ENCODE assay signal across 8 cellular contexts in genomic region chr16:12067714-12068401, GRCh38.
DNase-seq lines count a peak whose midpoint lies in the region; ATAC-seq and TF ChIP-seq lines count a peak whose summit lies in the region.

No MANE protein-coding gene starts in this region.

- peaks cover 5% of the 10 kb centered on the region; the same call in 1 of the 2 replicates for H3F3A ChIP-seq in MM.1S (ENCODE audit: insufficient read depth, low read length)

- H3K79me2 ChIP-seq in MM.1S (ENCODE audit: low read length) = peaks cover 42% of the 10 kb centered on the region

- H3K27ac ChIP-seq in MM.1S (ENCODE audit: low read length) = no peak overlapping the region
- no peak overlapping the region for H3K27ac ChIP-seq in RWPE2 (ENCODE audit: poor library complexity, severe bottlenecking)
- no peak overlapping the region for H3K27ac ChIP-seq in adrenal gland
- H3K27ac ChIP-seq in psoas muscle = no peak overlapping the region

- H3K9me3 ChIP-seq in MM.1S (replicated peaks; ENCODE audit: insufficient read depth, low read length) (no peaks in the 10 kb centered on the region), RWPE2 (ENCODE audit: severe bottlenecking) (no peaks in the 10 kb centered on the region), adrenal gland (replicated peaks in 1 of 3) (no peaks in the 10 kb centered on the region), psoas muscle (no peaks in the 10 kb centered on the region)

- no peaks in the 10 kb centered on the region for H4K20me1 ChIP-seq in MM.1S (ENCODE audit: insufficient read depth, low read length)

- WGBS in adrenal gland, 4 donors = 43 to 44% (median 44%) methylated on average over 9 of the region's 9 CpGs
- WGBS in psoas muscle, 3 donors = 44 to 46% (median 45%) methylated on average over 9 of the region's 9 CpGs

- DNase-seq in GM03348 (ENCODE audit: low spot score) (peak; percentile 86), MM.1S (peak; percentile 63), RWPE2 (ENCODE audit: low spot score) (no peak), adrenal gland (peak; percentile 54 to 89 (median 71)), left cardiac atrium (no peak), psoas muscle (peak in 1 of 2 donors; percentile 23)

- TF ChIP-seq CTCF in MM.1S (IDR thresholded peaks at IDR 0.05; ENCODE audit: low read length) = peak; percentile 90
- TF ChIP-seq CTCF in RWPE2 (IDR thresholded peaks at IDR 0.05; ENCODE audit: poor library complexity, severe bottlenecking) = peak; percentile 93
- peak; percentile 92 to 97 (median 94) for TF ChIP-seq CTCF in adrenal gland (IDR thresholded peaks at IDR 0.05)
- peak; percentile 93 for TF ChIP-seq CTCF in psoas muscle (IDR thresholded peaks at IDR 0.05)

- no peak overlapping the region for H3K9ac ChIP-seq in MM.1S (ENCODE audit: low read length)

- intact Hi-C loops in adrenal gland (cut with DNase I) = loop anchor here (5.0 to 10.0 kb wide), 3 partner anchors 93 to 663 kb away; partner anchors contain the start of gene SNX29 (in 1 of the 2)
- intact Hi-C loops in left cardiac atrium (cut with DNase I) = loop anchor here in 1 of 2 donors (1.0 kb wide), 1 partner anchor 119 kb away; no protein-coding TSS in a partner anchor
- intact Hi-C loops in psoas muscle (cut with DNase I) = loop anchor here (1.0 to 10.0 kb wide), 3 partner anchors 116 to 673 kb away; no protein-coding TSS in a partner anchor

- H3K4me3 ChIP-seq in MM.1S (ENCODE audit: low read length) (no peak overlapping the region), RWPE2 (ENCODE audit: severe bottlenecking) (no peak overlapping the region), adrenal gland (no peak overlapping the region), psoas muscle (no peak overlapping the region)

- H3K9me2 ChIP-seq in MM.1S (replicated peaks; ENCODE audit: insufficient read depth, low read length) = no peaks in the 10 kb centered on the region

- H3K36me3 ChIP-seq in MM.1S (replicated peaks; ENCODE audit: insufficient read depth, low read length) (no peaks in the 10 kb centered on the region; the same call in 1 of the 2 replicates), RWPE2 (ENCODE audit: low read depth) (no peaks in the 10 kb centered on the region), adrenal gland (replicated peaks in 1 of 2) (peaks cover 0 to 10% of the 10 kb centered on the region in 2 donors), psoas muscle (ENCODE audit: insufficient read depth in 1 of 2, low read depth in 1 of 2) (peaks cover 0 to 15% of the 10 kb centered on the region in 2 donors)

- H3K4me1 ChIP-seq in MM.1S (ENCODE audit: low read length) (no peaks in the 10 kb centered on the region), RWPE2 (ENCODE audit: insufficient read depth, poor library complexity, severe bottlenecking) (peaks cover 2% of the 10 kb centered on the region), adrenal gland (replicated peaks in 1 of 2) (no peaks in the 10 kb centered on the region), psoas muscle (peaks cover 6% of the 10 kb centered on the region)

- H2AFZ ChIP-seq in MM.1S (ENCODE audit: low read length) = no peak overlapping the region

- no peak overlapping the region for H3K4me2 ChIP-seq in MM.1S (ENCODE audit: low read depth, low read length)

- TF ChIP-seq POLR2A in adrenal gland (IDR thresholded peaks at IDR 0.05) = no peak

- ATAC-seq in RWPE2 (ENCODE audit: low read depth) = peak; percentile 71
- peak; percentile 71 to 80 for ATAC-seq in left cardiac atrium
- ATAC-seq in psoas muscle = peak; percentile 78 to 90 (median 80)
- ATAC-seq in GM21786 (IDR thresholded peaks at IDR 0.05; ENCODE audit: unreplicated experiment) = no peak
- ATAC-seq in GM19452 (IDR thresholded peaks at IDR 0.05; ENCODE audit: unreplicated experiment) = no peak

- H3K27me3 ChIP-seq in MM.1S (replicated peaks; ENCODE audit: insufficient read depth, low read length) (no peaks in the 10 kb centered on the region), RWPE2 (ENCODE audit: insufficient read depth, poor library complexity, severe bottlenecking) (no peaks in the 10 kb centered on the region), adrenal gland (no peaks in the 10 kb centered on the region), psoas muscle (ENCODE audit: insufficient read depth in 3 of 3, low read length in 2 of 3) (no peaks in the 10 kb centered on the region)

Comparison
In these comparisons a context has a peak if more than half of its experiments do, and no peak if none do; other contexts are left out.
1. DNase-seq: peak in GM03348 (single experiment), MM.1S (single experiment) and adrenal gland (7 of 7); none in RWPE2 (single experiment) and left cardiac atrium (single experiment).
2. ATAC-seq: peak in RWPE2 (single experiment), left cardiac atrium (2 of 2) and psoas muscle (4 of 4); none in GM21786 (single experiment) and GM19452 (single experiment).
3. Peak in every context shown above with its lines, with median percentiles within 50 percentile points of each other: CTCF ChIP-seq.